Comparison of ENCODE assay signal across 13 cellular contexts in the genomic region with DNA sequence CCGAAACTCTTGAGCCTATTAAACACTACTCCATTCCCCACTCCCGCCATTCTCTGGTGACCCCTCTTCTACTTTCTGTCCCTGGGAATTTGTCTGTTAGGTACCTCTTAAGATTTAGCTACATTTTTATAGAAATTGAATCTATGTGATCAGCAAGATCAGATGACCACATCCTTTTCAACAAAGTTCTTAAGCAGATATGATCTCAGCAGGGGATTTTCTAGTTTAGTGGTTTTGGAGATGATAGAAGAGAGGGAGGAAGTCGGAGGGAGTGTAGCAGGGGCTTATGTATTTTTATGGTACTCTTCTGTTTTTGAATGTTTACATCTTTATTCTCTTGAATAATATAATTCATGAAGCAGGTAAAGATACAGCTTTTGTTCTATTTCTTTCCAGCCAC. TPM values are rescaled to one million over a fixed set of nuclear protein-coding genes. Genes with fewer than 3 reads are reported as not detected.
DNase-seq lines count a peak whose midpoint lies in the region; ATAC-seq and TF ChIP-seq lines count a peak whose summit lies in the region.
"Had no signal": no experiment of that assay in that cellular context is flagged by ENCODE, and none has a peak within 500 bp of the region (broad histone marks: within the 10 kb centered on the region; RNA-seq: fewer than 3 reads in every experiment).

No MANE protein-coding gene starts in this region.

- no peaks in the 10 kb centered on the region for H3K27me3 Mint-ChIP-seq in activated CD8-positive, alpha-beta T cell treated with anti-CD3 and anti-CD28 coated beads for 36 hours
- no peaks in the 10 kb centered on the region for H3K27me3 Mint-ChIP-seq in osteocyte (ENCODE audit: unreplicated experiment)
- H3K27me3 Mint-ChIP-seq: activated B cell treated with CpG ODN at 0.5 μM for 24 hours had no signal

- intact Hi-C loops in activated CD8-positive, alpha-beta T cell treated with anti-CD3 and anti-CD28 coated beads for 36 hours (cut with micrococcal nuclease), result loop anchor here (5.0 kb wide), 1 partner anchor 153 kb away; no protein-coding TSS in a partner anchor

- POLR2A ChIA-PET in activated CD8-positive, alpha-beta T cell treated with anti-CD3 and anti-CD28 coated beads for 36 hours (lab: Charles Lee), result interaction anchor here (1.0 to 2.0 kb wide), 3 partner anchors 10 to 154 kb away, joined by 3 to 8 read pairs (median 6); no protein-coding TSS in a partner anchor

- H3K27ac Mint-ChIP-seq in activated CD8-positive, alpha-beta T cell treated with anti-CD3 and anti-CD28 coated beads for 36 hours, result peak overlapping the region; percentile 92
- no peak overlapping the region for H3K27ac Mint-ChIP-seq in osteocyte (ENCODE audit: unreplicated experiment)
- H3K27ac Mint-ChIP-seq: activated B cell treated with CpG ODN at 0.5 μM for 24 hours had no signal

- peaks cover 40% of the 10 kb centered on the region for H3K36me3 Mint-ChIP-seq in activated CD8-positive, alpha-beta T cell treated with anti-CD3 and anti-CD28 coated beads for 36 hours (ENCODE audit: low read depth)
- H3K36me3 Mint-ChIP-seq in osteocyte (ENCODE audit: unreplicated experiment), result peaks cover 12% of the 10 kb centered on the region

- peaks cover 50% of the 10 kb centered on the region for H3K4me1 Mint-ChIP-seq in activated CD8-positive, alpha-beta T cell treated with anti-CD3 and anti-CD28 coated beads for 36 hours (ENCODE audit: low read depth)
- H3K4me1 Mint-ChIP-seq in osteocyte (ENCODE audit: unreplicated experiment), result no peaks in the 10 kb centered on the region
- H3K4me1 Mint-ChIP-seq: activated B cell treated with CpG ODN at 0.5 μM for 24 hours had no signal

- CTCF ChIA-PET in activated CD8-positive, alpha-beta T cell treated with anti-CD3 and anti-CD28 coated beads for 36 hours (lab: Charles Lee), result interaction anchor here (0.9 to 2.9 kb wide), 4 partner anchors 9 to 154 kb away, joined by 3 to 17 read pairs (median 9); no protein-coding TSS in a partner anchor

- peak overlapping the region; percentile 29 for H3K4me3 Mint-ChIP-seq in activated CD8-positive, alpha-beta T cell treated with anti-CD3 and anti-CD28 coated beads for 36 hours
- no peak overlapping the region for H3K4me3 Mint-ChIP-seq in osteocyte (ENCODE audit: unreplicated experiment)
- H3K4me3 Mint-ChIP-seq: activated B cell treated with CpG ODN at 0.5 μM for 24 hours had no signal

- no peaks in the 10 kb centered on the region for H3K9me3 Mint-ChIP-seq in activated CD8-positive, alpha-beta T cell treated with anti-CD3 and anti-CD28 coated beads for 36 hours
- no peaks in the 10 kb centered on the region for H3K9me3 Mint-ChIP-seq in osteocyte (ENCODE audit: unreplicated experiment)
- H3K9me3 Mint-ChIP-seq: activated B cell treated with CpG ODN at 0.5 μM for 24 hours had no signal

- ATAC-seq in activated CD8-positive, alpha-beta T cell treated with anti-CD3 and anti-CD28 coated beads for 36 hours, result peak; percentile 77
- ATAC-seq in GM21723 (IDR thresholded peaks at IDR 0.05; ENCODE audit: unreplicated experiment), result no peak

- TF ChIP-seq CTCF in GM13976 (IDR thresholded peaks at IDR 0.05; ENCODE audit: borderline replicate concordance, control extremely low read depth, extremely low read depth, insufficient read depth, missing control alignments), result no peak
- TF ChIP-seq CTCF in activated CD8-positive, alpha-beta T cell treated with anti-CD3 and anti-CD28 coated beads for 36 hours (IDR thresholded peaks at IDR 0.05), result no peak
- TF ChIP-seq CTCF in osteocyte (IDR thresholded peaks at IDR 0.05), result no peak

- in situ Hi-C loops in GM13976 (cut with MboI; ENCODE audit: low sequenced_read_pairs, unreplicated experiment), result no loop called here

- DNase-seq in NCI-H82 (lab: John Stamatoyannopoulos, UW) (peak; percentile 16), NCI-H82 treated with DMSO at 0.1 percent for 48 hours (lab: John Stamatoyannopoulos, UW; ENCODE audit: unreplicated experiment) (no peak), GM13976 (ENCODE audit: low spot score) (peak; percentile 54), iris pigment epithelial cell (ENCODE audit: low read depth) (peak; percentile 17), GM19240 (ENCODE audit: insufficient read length, low spot score) (no peak), osteocyte (ENCODE audit: extremely low spot score, unreplicated experiment) (no peak)
- DNase-seq in activated CD8-positive, alpha-beta T cell treated with anti-CD3 and anti-CD28 coated beads for 36 hours, result no peak
- DNase-seq: activated B cell treated with CpG ODN at 0.5 μM for 24 hours, foreskin fibroblast, NCI-H146, NCI-H2227 treated with DMSO at 0.1 percent for 48 hours, retina had no signal

RNA-seq across cellular contexts. Expression of gene RPA1, which starts 40.8 kb away (rescaled TPM):
- 100 to 1,000 TPM; 189 to 197 TPM for total RNA-seq in activated CD8-positive, alpha-beta T cell treated with anti-CD3 and anti-CD28 coated beads for 36 hours
- total RNA-seq in osteocyte, result 75.3 and 84.8 TPM in 2 replicates

RNA-seq across cellular contexts. Expression of gene SMYD4, which starts 40.9 kb away (rescaled TPM):
- total RNA-seq in activated CD8-positive, alpha-beta T cell treated with anti-CD3 and anti-CD28 coated beads for 36 hours, result 10 to 100 TPM; 22.2 to 22.7 TPM
- 11.2 and 14.4 TPM in 2 replicates for total RNA-seq in osteocyte

Comparison
In these comparisons a context has a peak if more than half of its experiments do, and no peak if none do; other contexts are left out.
1. DNase-seq: peak in NCI-H82 (single experiment), GM13976 (single experiment) and iris pigment epithelial cell (single experiment); none in NCI-H82 treated with DMSO at 0.1 percent for 48 hours (single experiment), activated CD8-positive, alpha-beta T cell treated with anti-CD3 and anti-CD28 coated beads for 36 hours (single experiment), GM19240 (single experiment) and osteocyte (single experiment).